28 cellular contexts compared by ENCODE assay signal in genomic region chrX:115696039-115696438, GRCh38.
"Had no signal": no experiment of that assay in that cellular context is flagged by ENCODE, and none has a peak within 500 bp of the region (broad histone marks: within the 10 kb centered on the region; RNA-seq: fewer than 3 reads in every experiment).

No MANE protein-coding gene starts in this region.

- H3K27ac ChIP-seq: epithelial cell of prostate, foreskin keratinocyte, gastroesophageal sphincter, heart left ventricle, hepatocyte, lower lobe of right lung, ovary, psoas muscle, sigmoid colon, testis, tibial artery had no signal

- H3K27ac Mint-ChIP-seq: naive thymus-derived CD8-positive, alpha-beta T cell; stimulated activated effector memory CD8-positive, alpha-beta T cell treated with anti-CD3 and anti-CD28 coated beads, Interleukin-12 subunit alpha, Interleukin-12 subunit beta, amount 100 ng/mL, for 72 hours; type B pancreatic cell had no signal

- H3K4me1 ChIP-seq: foreskin keratinocyte, gastroesophageal sphincter, heart left ventricle, lower lobe of right lung, psoas muscle, sigmoid colon, testis, tibial artery had no signal

- H3K36me3 ChIP-seq: gastroesophageal sphincter, heart left ventricle, lower lobe of right lung, ovary, sigmoid colon, tibial artery had no signal

- H3K4me3 ChIP-seq: dorsolateral prefrontal cortex, gastroesophageal sphincter, heart left ventricle, hepatocyte, lower lobe of right lung, ovary, psoas muscle, sigmoid colon, testis, tibial artery had no signal

- FAIRE-seq: colon, keratinocyte had no signal

- H2AFZ ChIP-seq: hepatocyte had no signal

- H3K9me3 ChIP-seq: gastroesophageal sphincter, heart left ventricle, lower lobe of right lung, ovary, psoas muscle, sigmoid colon, testis, tibial artery had no signal

- H3K4me2 ChIP-seq: hepatocyte had no signal

- H3K27me3 ChIP-seq: foreskin keratinocyte, gastroesophageal sphincter, hepatocyte, ovary, sigmoid colon, testis, tibial artery had no signal

- H3K4me1 Mint-ChIP-seq: naive thymus-derived CD8-positive, alpha-beta T cell; nephron progenitor cell; stimulated activated effector memory CD8-positive, alpha-beta T cell treated with anti-CD3 and anti-CD28 coated beads, Interleukin-12 subunit alpha, Interleukin-12 subunit beta, amount 100 ng/mL, for 72 hours had no signal

- H3K79me2 ChIP-seq: hepatocyte had no signal

- H3K27me3 Mint-ChIP-seq: naive thymus-derived CD8-positive, alpha-beta T cell had no signal

- H3K9me3 Mint-ChIP-seq: naive thymus-derived CD8-positive, alpha-beta T cell; nephron progenitor cell; stimulated activated effector memory CD8-positive, alpha-beta T cell treated with anti-CD3 and anti-CD28 coated beads, Interleukin-12 subunit alpha, Interleukin-12 subunit beta, amount 100 ng/mL, for 72 hours; type B pancreatic cell had no signal

- H3K36me3 Mint-ChIP-seq: naive thymus-derived CD8-positive, alpha-beta T cell; stimulated activated effector memory CD8-positive, alpha-beta T cell treated with anti-CD3 and anti-CD28 coated beads, Interleukin-12 subunit alpha, Interleukin-12 subunit beta, amount 100 ng/mL, for 72 hours; type B pancreatic cell had no signal

- H3K4me3 Mint-ChIP-seq: naive thymus-derived CD8-positive, alpha-beta T cell; nephron progenitor cell; stimulated activated effector memory CD8-positive, alpha-beta T cell treated with anti-CD3 and anti-CD28 coated beads, Interleukin-12 subunit alpha, Interleukin-12 subunit beta, amount 100 ng/mL, for 72 hours; type B pancreatic cell had no signal

- ATAC-seq: esophagus mucosa; foreskin keratinocyte; gastroesophageal sphincter; heart left ventricle; left ventricle myocardium superior; lower lobe of right lung; naive thymus-derived CD8-positive, alpha-beta T cell; psoas muscle; right cardiac atrium; stimulated activated effector memory CD8-positive, alpha-beta T cell treated with anti-CD3 and anti-CD28 coated beads, Interleukin-12 subunit alpha, Interleukin-12 subunit beta, amount 100 ng/mL, for 72 hours; stimulated activated naive CD8-positive, alpha-beta T cell treated with anti-CD3 and anti-CD28 coated beads, Interleukin-15, Interleukin-2, amounts not matched to agents 100 U/mL and 50 U/mL, for 24 hours had no signal

- DNase-seq: dorsolateral prefrontal cortex; effector CD4-positive, alpha-beta T cell; foreskin keratinocyte; heart left ventricle; left ventricle myocardium superior; lower lobe of right lung; naive thymus-derived CD8-positive, alpha-beta T cell; nephron progenitor cell; occipital lobe; ovary; posterior cingulate gyrus; psoas muscle; right cardiac atrium; sigmoid colon; stimulated activated CD4-positive, alpha-beta T cell treated with anti-CD3 and anti-CD28 coated beads, Interleukin-2, amount 100 ng/mL, for 24 hours; stimulated activated CD4-positive, alpha-beta T cell treated with anti-CD3 and anti-CD28 coated beads, Interleukin-4, amount 100 ng/mL, for 24 hours; stimulated activated naive CD8-positive, alpha-beta T cell treated with anti-CD3 and anti-CD28 coated beads, Interleukin-15, Interleukin-2, amounts not matched to agents 100 U/mL and 50 U/mL, for 24 hours; substantia nigra; testis; tibial artery had no signal
